ENCODE assay signal across 15 cellular contexts in genomic region chr7:132581431-132581830, GRCh38. TPM values are rescaled to one million over a fixed set of nuclear protein-coding genes. Genes with fewer than 3 reads are reported as not detected.
DNase-seq lines count a peak whose midpoint lies in the region; ATAC-seq and TF ChIP-seq lines count a peak whose summit lies in the region.
"Had no signal": no experiment of that assay in that cellular context is flagged by ENCODE, and none has a peak within 500 bp of the region (broad histone marks: within the 10 kb centered on the region; RNA-seq: fewer than 3 reads in every experiment).

No MANE protein-coding gene starts in this region.

- no peak overlapping the region for H3K9ac ChIP-seq in endodermal cell (ENCODE audit: extremely low read depth, low read length, poor library complexity, severe bottlenecking)
- H3K9ac ChIP-seq: BLaER1 treated with 17β-estradiol and CSF1 and Interleukin-3, amounts not matched to agents 10 nM and 100 nM; GM23248 had no signal

- H3K36me3 Mint-ChIP-seq in endodermal cell (ENCODE audit: low read depth), result no peaks in the 10 kb centered on the region
- H3K36me3 Mint-ChIP-seq: CD14-positive monocyte; CD8-positive, alpha-beta memory T cell had no signal

- H3K4me1 ChIP-seq in endodermal cell (ENCODE audit: control insufficient read depth, insufficient read depth, low read length) (no peaks in the 10 kb centered on the region), vagina (peaks cover 2% of the 10 kb centered on the region)
- H3K4me1 ChIP-seq: A549 had no signal

- H3K36me3 ChIP-seq in endodermal cell (ENCODE audit: control insufficient read depth, insufficient read depth, low read length) (no peaks in the 10 kb centered on the region), vagina (no peaks in the 10 kb centered on the region)
- H3K36me3 ChIP-seq: BE2C; BLaER1 treated with 17β-estradiol and CSF1 and Interleukin-3, amounts not matched to agents 10 nM and 100 nM had no signal

- no peaks in the 10 kb centered on the region for H3K9me3 Mint-ChIP-seq in endodermal cell
- H3K9me3 Mint-ChIP-seq: CD4-positive, alpha-beta T cell; CD8-positive, alpha-beta memory T cell had no signal

- H3K9me3 ChIP-seq in endodermal cell (ENCODE audit: control insufficient read depth, low read length) (no peaks in the 10 kb centered on the region), vagina (no peaks in the 10 kb centered on the region)
- H3K9me3 ChIP-seq: A549; BE2C; BLaER1 treated with 17β-estradiol and CSF1 and Interleukin-3, amounts not matched to agents 10 nM and 100 nM had no signal

- H3K4me3 ChIP-seq in endodermal cell (ENCODE audit: low read length) (no peak overlapping the region), vagina (no peak overlapping the region)
- H3K4me3 ChIP-seq: A549; BLaER1 treated with 17β-estradiol and CSF1 and Interleukin-3, amounts not matched to agents 10 nM and 100 nM; GM12878; GM23248 had no signal

- DNase-seq in Right ventricle myocardium inferior (ENCODE audit: missing footprints), result peak; percentile 69
- DNase-seq in left ventricle myocardium superior, result no peak
- peak; percentile 31 for DNase-seq in endodermal cell
- DNase-seq in vagina (ENCODE audit: extremely low spot score in 2 of 2), result peak; percentile 77 to 81
- DNase-seq in central memory CD4-positive, alpha-beta T cell, result no peak
- DNase-seq in activated CD8-positive, alpha-beta memory T cell treated with anti-CD3 and anti-CD28 coated beads, Interleukin-2, amount 50 U/mL, for 4 hours, result no peak
- DNase-seq: 8988T had no signal

- 83 to 100% methylated on average over 1 to 4 of the region's 4 CpGs for WGBS in endodermal cell (ENCODE audit: insufficient coverage in 1 of 2, insufficient read length in 1 of 2), 2 experiments

- TF ChIP-seq POLR2A in vagina (IDR thresholded peaks at IDR 0.05), result no peak

- ATAC-seq in Right ventricle myocardium inferior (no peak), left ventricle myocardium superior (no peak)

- peaks cover 53% of the 10 kb centered on the region for H3K27me3 Mint-ChIP-seq in endodermal cell (ENCODE audit: insufficient read depth)

- H3K27ac ChIP-seq in endodermal cell (ENCODE audit: low read depth, low read length) (no peak overlapping the region), vagina (no peak overlapping the region)
- H3K27ac ChIP-seq: A549; BLaER1 treated with 17β-estradiol and CSF1 and Interleukin-3, amounts not matched to agents 10 nM and 100 nM; GM23248 had no signal

- H3K27ac Mint-ChIP-seq in endodermal cell, result no peak overlapping the region
- H3K27ac Mint-ChIP-seq: CD14-positive monocyte; CD4-positive, alpha-beta T cell had no signal

- TF ChIP-seq CTCF in endodermal cell (conservative IDR thresholded peaks at IDR 0.05), result no peak
- no peak for TF ChIP-seq CTCF in vagina (IDR thresholded peaks at IDR 0.05)

- H3K27me3 ChIP-seq in endodermal cell (ENCODE audit: control insufficient read depth, insufficient read depth, low read length, poor library complexity, severe bottlenecking), result peaks cover 18% of the 10 kb centered on the region
- no peaks in the 10 kb centered on the region for H3K27me3 ChIP-seq in vagina
- H3K27me3 ChIP-seq: BE2C had no signal

- H3K4me1 Mint-ChIP-seq in endodermal cell, result peaks cover 18% of the 10 kb centered on the region

- no peak overlapping the region for H3K4me3 Mint-ChIP-seq in endodermal cell
- H3K4me3 Mint-ChIP-seq: CD14-positive monocyte; CD4-positive, alpha-beta T cell; CD8-positive, alpha-beta memory T cell had no signal

- intact Hi-C loops in Right ventricle myocardium inferior (cut with DNase I) (loop anchor here (2.0 to 5.0 kb wide), 3 partner anchors 263 to 637 kb away; no protein-coding TSS in a partner anchor), left ventricle myocardium superior (cut with micrococcal nuclease) (loop anchor here (2.0 to 10.0 kb wide), 2 partner anchors 263 to 637 kb away; no protein-coding TSS in a partner anchor), vagina (cut with DNase I) (loop anchor here (10.0 kb wide), 1 partner anchor 637 kb away; no protein-coding TSS in a partner anchor)

RNA-seq across cellular contexts. Expression of gene PLXNA4, which starts 5.2 kb away (rescaled TPM):
- total RNA-seq in Right ventricle myocardium inferior (17.6 TPM), left ventricle myocardium superior (19.2 TPM), endodermal cell (10 to 100 TPM; 24.0 to 42.7 TPM), vagina (14.0 TPM)
- 2.4 TPM for polyA plus RNA-seq in endodermal cell (2013, experiment 1 of 2)
- polyA plus RNA-seq in endodermal cell (2013, experiment 2 of 2), result 2.2 TPM
- polyA plus RNA-seq: CD14-positive monocyte, GM12878, GM23248 had no signal

Comparison
In these comparisons a context has a peak if more than half of its experiments do, and no peak if none do; other contexts are left out.
1. DNase-seq: peak in Right ventricle myocardium inferior (single experiment), endodermal cell (single experiment) and vagina (2 of 2); none in left ventricle myocardium superior (single experiment), central memory CD4-positive, alpha-beta T cell (single experiment) and activated CD8-positive, alpha-beta memory T cell treated with anti-CD3 and anti-CD28 coated beads, Interleukin-2, amount 50 U/mL, for 4 hours (single experiment).